ENCODE assay signal across 8 cellular contexts in the genomic region with DNA sequence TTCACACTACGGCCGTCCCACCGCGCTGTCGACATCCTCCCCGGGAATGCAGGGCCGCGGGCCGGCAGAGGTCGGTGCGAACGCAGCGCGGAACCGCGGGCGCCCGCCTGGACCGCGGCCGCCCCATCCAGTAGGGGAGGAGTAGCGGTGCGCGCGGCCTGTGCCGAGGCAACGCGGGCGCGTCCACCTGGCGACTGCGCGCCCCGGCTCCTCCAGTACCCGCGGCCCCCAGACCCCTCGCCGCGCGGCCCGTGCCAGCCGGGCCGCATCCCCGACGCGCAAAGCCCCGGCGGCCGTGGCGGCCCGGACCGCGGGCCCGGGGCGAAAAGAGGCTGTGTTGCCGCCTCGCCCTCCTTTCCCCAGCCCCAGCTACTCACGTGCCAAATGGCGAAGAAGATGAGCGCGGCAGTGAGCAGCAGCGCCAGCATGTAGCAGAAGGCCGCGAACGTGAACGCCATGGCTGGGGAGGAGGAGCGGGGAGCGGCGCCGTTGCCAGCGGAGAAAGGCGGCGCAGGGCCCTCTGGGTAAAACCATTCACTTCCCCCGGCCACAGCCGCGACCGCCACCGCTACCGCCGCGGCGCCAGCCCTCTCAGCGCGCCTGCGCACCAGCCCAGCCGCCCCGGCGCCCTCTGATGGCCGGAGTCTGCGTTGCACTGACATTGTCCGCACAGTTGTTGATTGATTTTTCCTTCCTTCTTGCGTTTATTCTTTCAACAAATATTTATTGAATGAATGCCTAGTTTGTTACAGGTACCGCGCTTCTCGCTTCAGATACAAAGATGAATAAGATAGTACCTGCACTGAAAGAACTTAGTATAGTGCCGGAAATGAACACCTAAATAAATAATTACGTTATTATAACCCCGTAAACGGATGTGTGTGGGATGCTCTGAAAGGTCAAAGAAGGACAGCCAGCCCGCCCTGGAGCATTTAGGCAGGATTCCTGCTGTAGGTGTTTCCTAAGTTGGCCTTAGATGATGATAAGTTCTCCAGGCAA. TPM values are rescaled to one million over a fixed set of nuclear protein-coding genes. Genes with fewer than 3 reads are reported as not detected.
DNase-seq lines count a peak whose midpoint lies in the region; ATAC-seq, FAIRE-seq and TF ChIP-seq lines count a peak whose summit lies in the region.

A gene (minus strand): TSS at position 505 of the 999 bp plus-strand sequence. CDS start 47 bp downstream, at position 458.

- FAIRE-seq in HepG2 (lab: Jason Lieb, UNC): peak; percentile 28

- H3K27ac ChIP-seq in C4-2B (peak within 1 kb of the TSS; percentile 89), HepG2 (ENCODE audit: extremely low read length, insufficient read depth, low read length) (peak within 1 kb of the TSS; percentile 96)

- peak within 1 kb of the TSS; percentile 81 for H3K4me2 ChIP-seq in HepG2 (ENCODE audit: low read depth, low read length)

- H3K27me3 ChIP-seq in HepG2 (ENCODE audit: control insufficient read depth in 1 of 2, insufficient read depth in 2 of 2, low read length in 2 of 2): no peaks in the 10 kb centered on the region; a peak in 1 of 5 replicates

- TF ChIP-seq RAD21 in HepG2 (CRISPR knock-in tag; IDR thresholded peaks at IDR 0.05): no peak; the same call in none of the 2 replicates

- DNase-seq in NCI-H69 (lab: John Stamatoyannopoulos, UW) (peak; percentile 97), HepG2 (ENCODE audit: low spot score) (peak; percentile 84)
- DNase-seq in activated CD4-positive, alpha-beta T cell treated with anti-CD3 and anti-CD28 coated beads, Interleukin-2, amount 50 U/mL, for 1 hour: peak; percentile 91
- peak; percentile 93 for DNase-seq in stimulated activated CD4-positive, alpha-beta T cell treated with anti-CD3 and anti-CD28 coated beads, Interleukin-4, amount 100 ng/mL, for 24 hours

- BruUV-seq in HepG2 (replicated peaks; lab: Mats Ljungman, UMichigan): no TSS peak

- H3K4me3 ChIP-seq in HepG2 (replicated peaks in 1 of 3; ENCODE audit: insufficient read depth in 1 of 3, low read depth in 2 of 3, low read length in 3 of 3): peak within 1 kb of the TSS; percentile 82 to 87 (median 86)

- in situ Hi-C loops in HepG2 (cut with HindIII; ENCODE audit: extremely low pct_ligation_motif_present, low pct_unique_long_range_greater_than_20kb): no loop called here

- H3K9me3 ChIP-seq in HepG2 (ENCODE audit: low read length): no peaks in the 10 kb centered on the region

- POLR2A ChIA-PET in HepG2 (lab: Yijun Ruan, JAX): interaction anchor here (1.1 to 1.7 kb wide), 3 partner anchors 17 to 74 kb away, joined by 3 to 4 read pairs (median 3); no protein-coding TSS in a partner anchor

- intact Hi-C loops in dendritic cell treated with granulocyte-macrophage colony-stimulating factor and Interleukin-4, amounts not matched to agents 40 ng/mL and 50 ng/mL, for 4 days (cut with micrococcal nuclease): loop anchor here (1.0 to 2.0 kb wide), 2 partner anchors 9 to 44 kb away; a partner anchor contains a TSS
- intact Hi-C loops in HepG2 (cut with micrococcal nuclease; ENCODE audit: unreplicated experiment): loop anchor here (1.0 to 5.0 kb wide), 3 partner anchors 44 to 75 kb away; a partner anchor contains a TSS

- ATAC-seq in GM19351 (IDR thresholded peaks at IDR 0.05; ENCODE audit: unreplicated experiment) (peak; percentile 94), HG03521 (IDR thresholded peaks at IDR 0.05; ENCODE audit: unreplicated experiment) (peak; percentile 89), HepG2 (peak; percentile 97)

- 1% methylated on average over 23 of the region's 100 CpGs for WGBS in HepG2 (ENCODE audit: low lambda C conversion rate)

- TF ChIP-seq EP300 in HepG2 (IDR thresholded peaks at IDR 0.05; ENCODE audit: low read depth in 2 of 2, low read length in 2 of 2): peak in 1 of 2 experiments; percentile 3; a peak in 1 of 4 replicates
- TF ChIP-seq EP300 in HepG2 (CRISPR knock-in tag; IDR thresholded peaks at IDR 0.05; ENCODE audit: borderline replicate concordance): no peak

- peak within 1 kb of the TSS; percentile 79 for H3K4me3 Mint-ChIP-seq in dendritic cell treated with granulocyte-macrophage colony-stimulating factor and Interleukin-4, amounts not matched to agents 40 ng/mL and 50 ng/mL, for 4 days

- no peaks in the 10 kb centered on the region for H3K27me3 Mint-ChIP-seq in dendritic cell treated with granulocyte-macrophage colony-stimulating factor and Interleukin-4, amounts not matched to agents 40 ng/mL and 50 ng/mL, for 4 days

- TF ChIP-seq POLR2A in HepG2 (IDR thresholded peaks at IDR 0.05; ENCODE audit: insufficient read depth in 1 of 2, low read depth in 2 of 2, low read length in 2 of 2): peak; percentile 82 to 86

- H4K20me1 ChIP-seq in HepG2 (ENCODE audit: insufficient read depth, low read length): peaks cover 14% of the 10 kb centered on the region

- H2AFZ ChIP-seq in HepG2 (ENCODE audit: low read length): peak within 1 kb of the TSS; percentile 42

- CTCF ChIA-PET in HepG2 (lab: Yijun Ruan, JAX; ENCODE audit: low intra/inter-chr PET ratio, low total read pairs): no interaction called here

- H3K36me3 Mint-ChIP-seq in dendritic cell treated with granulocyte-macrophage colony-stimulating factor and Interleukin-4, amounts not matched to agents 40 ng/mL and 50 ng/mL, for 4 days (ENCODE audit: low read depth): peaks cover 11% of the 10 kb centered on the region

- 0 out of 5 replicates have a peak, but pooled peaks cover 0 to 4% of the 10 kb centered on the region in 2 experiments for H3K36me3 ChIP-seq in HepG2 (replicated peaks in 1 of 2; ENCODE audit: control insufficient read depth in 1 of 2, insufficient read depth in 2 of 2, low read length in 2 of 2)

- peaks cover 53% of the 10 kb centered on the region for H3K4me1 ChIP-seq in HepG2 (ENCODE audit: insufficient read depth, low read length)

- peak within 1 kb of the TSS; percentile 95 for H3K9ac ChIP-seq in HepG2 (ENCODE audit: insufficient read depth, low read depth, low read length)

- TF ChIP-seq CTCF in C4-2B (conservative IDR thresholded peaks at IDR 0.05) (peak; percentile 99), HepG2 (CRISPR knock-in tag; IDR thresholded peaks at IDR 0.05) (peak; percentile 83)

- peak within 1 kb of the TSS; percentile 73 for H3K27ac Mint-ChIP-seq in dendritic cell treated with granulocyte-macrophage colony-stimulating factor and Interleukin-4, amounts not matched to agents 40 ng/mL and 50 ng/mL, for 4 days

- H3K4me1 Mint-ChIP-seq in dendritic cell treated with granulocyte-macrophage colony-stimulating factor and Interleukin-4, amounts not matched to agents 40 ng/mL and 50 ng/mL, for 4 days (ENCODE audit: low read depth): peaks cover 40% of the 10 kb centered on the region

- H3K79me2 ChIP-seq in HepG2 (ENCODE audit: insufficient read depth, low read length): peaks cover 46% of the 10 kb centered on the region

- H3K9me3 Mint-ChIP-seq in dendritic cell treated with granulocyte-macrophage colony-stimulating factor and Interleukin-4, amounts not matched to agents 40 ng/mL and 50 ng/mL, for 4 days: no peaks in the 10 kb centered on the region

TF ChIP-seq in HepG2, 621 proteins besides CTCF, POLR2A, EP300 and RAD21 (continues in another document):
- no peak for TF ChIP-seq SYNCRIP (IDR thresholded peaks at IDR 0.05; ENCODE audit: insufficient read depth, low read depth, low read length)
- TF ChIP-seq CHCHD3 (CRISPR knock-in tag; IDR thresholded peaks at IDR 0.05): no peak
- TF ChIP-seq, protein P1, sequence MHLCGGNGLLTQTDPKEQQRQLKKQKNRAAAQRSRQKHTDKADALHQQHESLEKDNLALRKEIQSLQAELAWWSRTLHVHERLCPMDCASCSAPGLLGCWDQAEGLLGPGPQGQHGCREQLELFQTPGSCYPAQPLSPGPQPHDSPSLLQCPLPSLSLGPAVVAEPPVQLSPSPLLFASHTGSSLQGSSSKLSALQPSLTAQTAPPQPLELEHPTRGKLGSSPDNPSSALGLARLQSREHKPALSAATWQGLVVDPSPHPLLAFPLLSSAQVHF (CRISPR knock-in tag; IDR thresholded peaks at IDR 0.05): no peak
- no peak for TF ChIP-seq SRSF4 (IDR thresholded peaks at IDR 0.05; ENCODE audit: low read depth, low read length, poor library complexity, severe bottlenecking)
- TF ChIP-seq ARNT (IDR thresholded peaks at IDR 0.05): no peak
- TF ChIP-seq, protein P2, sequence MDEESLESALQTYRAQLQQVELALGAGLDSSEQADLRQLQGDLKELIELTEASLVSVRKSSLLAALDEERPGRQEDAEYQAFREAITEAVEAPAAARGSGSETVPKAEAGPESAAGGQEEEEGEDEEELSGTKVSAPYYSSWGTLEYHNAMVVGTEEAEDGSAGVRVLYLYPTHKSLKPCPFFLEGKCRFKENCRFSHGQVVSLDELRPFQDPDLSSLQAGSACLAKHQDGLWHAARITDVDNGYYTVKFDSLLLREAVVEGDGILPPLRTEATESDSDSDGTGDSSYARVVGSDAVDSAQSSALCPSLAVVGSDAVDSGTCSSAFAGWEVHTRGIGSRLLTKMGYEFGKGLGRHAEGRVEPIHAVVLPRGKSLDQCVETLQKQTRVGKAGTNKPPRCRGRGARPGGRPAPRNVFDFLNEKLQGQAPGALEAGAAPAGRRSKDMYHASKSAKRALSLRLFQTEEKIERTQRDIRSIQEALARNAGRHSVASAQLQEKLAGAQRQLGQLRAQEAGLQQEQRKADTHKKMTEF (CRISPR knock-in tag; IDR thresholded peaks at IDR 0.05): peak; percentile 93
- TF ChIP-seq BORCS8-MEF2B (CRISPR knock-in tag; IDR thresholded peaks at IDR 0.05): peak; percentile 66

RNA-seq across cellular contexts. Expression of the gene that starts here (rescaled TPM):
- total RNA-seq in HepG2 (2016; rRNA removed; fragmentation: Illumina TruSeq; extraction: Trizol): 141 and 166 TPM in 2 replicates
- total RNA-seq in HepG2 (2016; cell fraction: cytosol; rRNA removed; fragmentation: Illumina TruSeq; extraction: Trizol; ENCODE audit: low read depth): 78.4 and 95.3 TPM in 2 replicates
- 150 and 169 TPM in 2 replicates for total RNA-seq in HepG2 (2016; cell fraction: insoluble cytoplasmic fraction; rRNA removed; fragmentation: Illumina TruSeq; extraction: Trizol)
- 182 and 203 TPM in 2 replicates for total RNA-seq in HepG2 (2016; cell fraction: membrane; rRNA removed; fragmentation: Illumina TruSeq; extraction: Trizol)
- 107 and 124 TPM in 2 replicates for total RNA-seq in HepG2 (2016; cell fraction: nucleus; rRNA removed; fragmentation: Illumina TruSeq; extraction: Trizol)
- 335 and 421 TPM in 2 replicates for polyA plus RNA-seq in HepG2 (2011; rRNA removed)
- polyA plus RNA-seq in HepG2 (2011; cell fraction: cytosol; rRNA removed): 589 and 760 TPM in 2 replicates
- polyA plus RNA-seq in HepG2 (2011; cell fraction: nucleus; rRNA removed): 90.4 and 93.4 TPM in 2 replicates
- 212 and 227 TPM in 2 replicates for polyA plus RNA-seq in HepG2 (2012)
- 124 and 138 TPM in 2 replicates for polyA plus RNA-seq in HepG2 (2016; cell fraction: cytosol; fragmentation: Illumina TruSeq; extraction: Trizol; ENCODE audit: low read depth)
- 185 and 205 TPM in 2 replicates for polyA plus RNA-seq in HepG2 (2016; cell fraction: insoluble cytoplasmic fraction; fragmentation: Illumina TruSeq; extraction: Trizol; ENCODE audit: low read depth)
- 220 and 225 TPM in 2 replicates for polyA plus RNA-seq in HepG2 (2016; cell fraction: membrane; fragmentation: Illumina TruSeq; extraction: Trizol; ENCODE audit: low read depth)
- polyA plus RNA-seq in HepG2 (2016; cell fraction: nucleus; fragmentation: Illumina TruSeq; extraction: Trizol; ENCODE audit: insufficient read depth, low read depth): 245 and 260 TPM in 2 replicates
- polyA minus RNA-seq in HepG2 (2011; rRNA and poly(A)+ RNA removed; ENCODE audit: low replicate concordance): 581 and 762 TPM in 2 replicates
- polyA minus RNA-seq in HepG2 (2011; cell fraction: cytosol; rRNA and poly(A)+ RNA removed): 203 and 246 TPM in 2 replicates
- 54.2 and 93.9 TPM in 2 replicates for polyA minus RNA-seq in HepG2 (2011; cell fraction: nucleus; rRNA and poly(A)+ RNA removed)

Comparison
In these comparisons a context has a peak if more than half of its experiments do, and no peak if none do; other contexts are left out.
1. Peak in every context shown above with its lines: DNase-seq, ATAC-seq, H3K4me3 ChIP-seq and H3K27ac ChIP-seq.